ENCODE assay signal across 25 cellular contexts in genomic region chr2:145925591-145925990, GRCh38.
"Had no signal": no experiment of that assay in that cellular context is flagged by ENCODE, and none has a peak within 500 bp of the region (broad histone marks: within the 10 kb centered on the region; RNA-seq: fewer than 3 reads in every experiment).

No MANE protein-coding gene starts in this region.

- H3K4me2 ChIP-seq: neural progenitor cell had no signal

- H3K27ac ChIP-seq: colonic mucosa, esophagus squamous epithelium, heart right ventricle, left lung, neural progenitor cell, psoas muscle, thoracic aorta, tibial nerve, upper lobe of left lung had no signal

- H3K9ac ChIP-seq: neural progenitor cell had no signal

- H3K4me3 ChIP-seq: colonic mucosa, esophagus squamous epithelium, heart right ventricle, left lung, neural progenitor cell, psoas muscle, thoracic aorta, tibial nerve, upper lobe of left lung had no signal

- ATAC-seq: heart right ventricle; left cardiac atrium; left lung; naive thymus-derived CD4-positive, alpha-beta T cell; psoas muscle; right cardiac atrium; stimulated activated naive B cell treated with anti-CD40 and anti-IgM and Interleukin-4, amounts not matched to agents 10 μg/mL and 1 μg/mL and 100 μg/mL, for 72 hours had no signal

- H3K9me3 ChIP-seq: colonic mucosa, esophagus squamous epithelium, left lung, psoas muscle, thoracic aorta, tibial nerve, upper lobe of left lung had no signal

- FAIRE-seq: islet of Langerhans, small intestine, urothelium cell line had no signal

- H3K4me1 ChIP-seq: colonic mucosa, esophagus squamous epithelium, left lung, psoas muscle, upper lobe of left lung had no signal

- H3K36me3 ChIP-seq: colonic mucosa, esophagus squamous epithelium, heart right ventricle, left lung, neural progenitor cell, thoracic aorta, tibial nerve, upper lobe of left lung had no signal

- H3K27me3 ChIP-seq: colonic mucosa, esophagus squamous epithelium, heart right ventricle, left lung, neural progenitor cell, tibial nerve, upper lobe of left lung had no signal

- DNase-seq: colonic mucosa; effector CD8-positive, alpha-beta T cell; erythroblast; esophagus squamous epithelium; foreskin melanocyte; glutamatergic neuron; heart right ventricle; hippocampal formation; left cardiac atrium; left lung; mesendoderm; midbrain; naive thymus-derived CD4-positive, alpha-beta T cell; psoas muscle; right cardiac atrium; small intestine; stimulated activated CD4-positive, alpha-beta T cell treated with anti-CD3 and anti-CD28 coated beads, Interleukin-15, amount 100 ng/mL, for 24 hours; stimulated activated CD4-positive, alpha-beta T cell treated with anti-CD3 and anti-CD28 coated beads, Interleukin-2, amount 100 ng/mL, for 48 hours; stimulated activated naive B cell treated with anti-CD40 and anti-IgM and Interleukin-4, amounts not matched to agents 10 μg/mL and 1 μg/mL and 100 μg/mL, for 72 hours; upper lobe of left lung had no signal

- H2AFZ ChIP-seq: neural progenitor cell had no signal
